ENCODE assay signal across 9 cellular contexts in the genomic region with DNA sequence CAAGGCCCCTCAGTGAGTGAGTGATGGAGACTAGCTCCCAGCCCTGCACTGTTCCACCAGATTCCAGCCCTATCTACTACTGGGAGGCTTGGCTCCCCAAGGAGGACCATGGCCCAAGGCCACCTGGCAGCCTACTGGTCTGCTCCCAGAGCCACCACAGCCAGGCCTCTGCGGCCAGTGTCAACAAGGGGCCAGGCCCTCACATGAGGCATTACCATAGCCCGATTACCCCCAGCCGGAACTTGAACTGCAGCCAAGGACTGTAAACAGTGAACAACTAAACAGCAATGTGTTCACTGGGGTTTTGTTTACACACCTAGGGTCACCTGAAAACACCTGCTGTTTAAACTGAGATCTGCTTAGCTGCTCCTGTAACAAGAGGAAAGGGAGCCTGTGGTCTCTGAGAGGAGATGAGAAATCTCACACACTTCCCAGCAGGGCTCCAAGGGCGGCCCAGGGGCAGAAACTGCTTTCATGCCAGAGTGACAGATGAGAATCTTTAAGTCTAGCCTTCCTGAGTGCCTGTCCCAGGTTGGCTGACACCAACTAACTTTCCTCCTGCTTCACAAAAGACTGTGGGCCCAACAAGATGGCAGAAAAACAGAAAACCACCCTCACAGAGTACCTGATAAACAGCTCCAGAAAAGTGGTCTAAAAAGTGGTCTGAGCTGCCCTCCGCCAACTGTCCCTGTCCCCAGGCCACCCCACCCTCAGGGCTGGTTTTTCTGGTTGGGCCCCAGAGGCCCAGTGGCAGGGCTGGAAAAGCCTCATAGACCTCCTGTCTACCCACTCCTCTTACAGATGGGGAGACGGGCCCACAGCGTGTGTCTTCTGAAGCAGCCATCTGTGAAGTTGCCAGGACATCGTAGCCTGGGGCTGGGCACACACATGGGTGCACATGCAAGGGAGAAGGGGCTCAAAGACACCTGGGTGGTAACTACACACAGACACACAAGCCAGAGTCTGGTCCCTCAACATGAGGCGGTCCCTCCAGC. TPM values are rescaled to one million over a fixed set of nuclear protein-coding genes. Genes with fewer than 3 reads are reported as not detected.
DNase-seq lines count a peak whose midpoint lies in the region; ATAC-seq, FAIRE-seq and TF ChIP-seq lines count a peak whose summit lies in the region.
"Had no signal": no experiment of that assay in that cellular context is flagged by ENCODE, and none has a peak within 500 bp of the region (broad histone marks: within the 10 kb centered on the region; RNA-seq: fewer than 3 reads in every experiment).

No MANE protein-coding gene starts in this region.

- H3K27me3 ChIP-seq in esophagus (ENCODE audit: control insufficient read depth in 1 of 2, insufficient read depth in 2 of 2, low read length in 2 of 2) (no peaks in the 10 kb centered on the region), psoas muscle (ENCODE audit: insufficient read depth in 3 of 3, low read length in 2 of 3) (no peaks in the 10 kb centered on the region)

- TF ChIP-seq CTCF in HFFc6 (IDR thresholded peaks at IDR 0.05) (no peak), psoas muscle (IDR thresholded peaks at IDR 0.05) (no peak)

- peaks cover 26% of the 10 kb centered on the region for H3K4me1 Mint-ChIP-seq in HFFc6 (ENCODE audit: low read depth)

- H3K4me3 ChIP-seq in esophagus (ENCODE audit: low read depth in 1 of 2, low read length in 2 of 2): no peak overlapping the region
- no peak overlapping the region for H3K4me3 ChIP-seq in psoas muscle

- no peak for FAIRE-seq in HTR-8/SVneo (lab: Jason Lieb, UNC)
- FAIRE-seq: keratinocyte had no signal

- peak overlapping the region; percentile 33 for H3K27ac Mint-ChIP-seq in HFFc6

- H3K36me3 Mint-ChIP-seq in HFFc6 (ENCODE audit: low read depth): peaks cover 49% of the 10 kb centered on the region

- 57 to 73% methylated on average over 9 of the region's 9 CpGs for WGBS in esophagus, 2 donors
- WGBS in psoas muscle, 3 donors: 52 to 59% (median 53%) methylated on average over 9 of the region's 9 CpGs

- peaks cover 11% of the 10 kb centered on the region for H3K27me3 Mint-ChIP-seq in HFFc6 (ENCODE audit: insufficient read depth)

- no peak for DNase-seq in HFFc6
- peak; percentile 100 for DNase-seq in NCI-H345 treated with DMSO at 0.1 percent for 48 hours (lab: John Stamatoyannopoulos, UW; ENCODE audit: unreplicated experiment)
- peak; percentile 70 to 85 for DNase-seq in psoas muscle
- no peak for DNase-seq in SKM-1 treated with dmso at 0.1 percent for 144 hours (lab: John Stamatoyannopoulos, UW; ENCODE audit: unreplicated experiment)
- DNase-seq in HTR-8/SVneo (ENCODE audit: insufficient read length, low spot score): no peak
- DNase-seq in hypothalamus (lab: John Stamatoyannopoulos, UW): no peak

- H3K9me3 ChIP-seq in esophagus (ENCODE audit: control insufficient read depth in 2 of 2, insufficient read depth in 1 of 2, low read depth in 1 of 2, low read length in 1 of 2) (no peaks in the 10 kb centered on the region), psoas muscle (no peaks in the 10 kb centered on the region)

- H3K36me3 ChIP-seq in esophagus (ENCODE audit: control insufficient read depth in 2 of 2, insufficient read depth in 2 of 2, low read length in 1 of 2) (peaks cover 27 to 55% of the 10 kb centered on the region in 2 donors), psoas muscle (ENCODE audit: insufficient read depth in 1 of 2, low read depth in 1 of 2) (peaks cover 4 to 100% of the 10 kb centered on the region in 2 donors)

- H3K27ac ChIP-seq in esophagus (ENCODE audit: low read depth in 2 of 2, low read length in 1 of 2) (peak overlapping the region; percentile 36 to 37), psoas muscle (peak overlapping the region; percentile 97)

- H3K4me3 Mint-ChIP-seq in HFFc6: no peak overlapping the region; the same call in 1 of the 2 replicates

- H3K9me3 Mint-ChIP-seq in HFFc6: no peaks in the 10 kb centered on the region

- H3K4me1 ChIP-seq in esophagus (ENCODE audit: control insufficient read depth in 2 of 2, insufficient read depth in 2 of 2, low read length in 1 of 2) (peaks cover 0 to 6% of the 10 kb centered on the region in 2 donors), psoas muscle (peaks cover 72% of the 10 kb centered on the region)

- intact Hi-C loops in psoas muscle (cut with DNase I): no loop called here

- ATAC-seq in psoas muscle (peak in 2 of 4 donors; percentile 17 to 49), HG03565 (IDR thresholded peaks at IDR 0.05; ENCODE audit: unreplicated experiment) (no peak)

RNA-seq across cellular contexts. Expression of a gene that starts 28.8 kb away (rescaled TPM):
- 10 to 100 TPM; 50.0 to 60.1 (median 56.8) TPM for total RNA-seq in HFFc6 (2021; fragmentation: NEBNext Ultra II Directional; extraction: Animal tissue kit (Norgen Biotek cat#: 25700))
- polyA plus RNA-seq in esophagus (10 to 100 TPM in 1 of 2 donors, 1 to 10 TPM in 1; 8.5 to 13.5 TPM), psoas muscle (10 to 100 TPM; 43.1 to 65.3 (median 58.4) TPM)
- total RNA-seq in psoas muscle: 100 to 1,000 TPM; 126 to 258 (median 188) TPM

Comparison
In these comparisons a context has a peak if more than half of its experiments do, and no peak if none do; other contexts are left out.
1. DNase-seq: peak in NCI-H345 treated with DMSO at 0.1 percent for 48 hours (single experiment) and psoas muscle (2 of 2); none in HFFc6 (single experiment), SKM-1 treated with dmso at 0.1 percent for 144 hours (single experiment), HTR-8/SVneo (single experiment) and hypothalamus (0 of 51).